Comparison of ENCODE assay signal across 8 cellular contexts in genomic region chr1:236322566-236323409, GRCh38.
"Had no signal": no experiment of that assay in that cellular context is flagged by ENCODE, and none has a peak within 500 bp of the region (broad histone marks: within the 10 kb centered on the region; RNA-seq: fewer than 3 reads in every experiment).

No MANE protein-coding gene starts in this region.

- H3K4me3 ChIP-seq: GM12878 had no signal

- ATAC-seq: GM12878 had no signal

- FAIRE-seq: G401.6, GM12878, GM12891, GM12892, GM18507, GM19239 had no signal

- DNase-seq: GDM1, GF-D8 had no signal
